In genomic region chr6:159170999-159171712, GRCh38 we compare ENCODE assay signal across 13 cellular contexts. TPM values are rescaled to one million over a fixed set of nuclear protein-coding genes. Genes with fewer than 3 reads are reported as not detected.
DNase-seq lines count a peak whose midpoint lies in the region; ATAC-seq and TF ChIP-seq lines count a peak whose summit lies in the region.
"Had no signal": no experiment of that assay in that cellular context is flagged by ENCODE, and none has a peak within 500 bp of the region (broad histone marks: within the 10 kb centered on the region; RNA-seq: fewer than 3 reads in every experiment).

No MANE protein-coding gene starts in this region.

- no peak overlapping the region for H3K27ac ChIP-seq in CD4-positive, CD25-positive, alpha-beta regulatory T cell (ENCODE audit: insufficient read depth, low read length, poor library complexity, severe bottlenecking)
- H3K27ac ChIP-seq in neural progenitor cell: no peak overlapping the region
- H3K27ac ChIP-seq: body of pancreas, gastrocnemius medialis had no signal

- peak overlapping the region; percentile 7 to 84 (median 36) for H3K4me3 Mint-ChIP-seq in CD4-positive, CD25-positive, alpha-beta regulatory T cell
- H3K4me3 Mint-ChIP-seq in T-cell (peak overlapping the region in 2 of 3 donors; percentile 18 to 47), neural progenitor cell (peak overlapping the region; percentile 11)

- peaks cover 0 to 22% (median 12%) of the 10 kb centered on the region in 4 donors for H3K4me1 Mint-ChIP-seq in CD4-positive, CD25-positive, alpha-beta regulatory T cell
- H3K4me1 Mint-ChIP-seq in T-cell (peaks cover 22 to 25% (median 25%) of the 10 kb centered on the region in 3 donors), neural progenitor cell (peaks cover 28% of the 10 kb centered on the region)

- no peaks in the 10 kb centered on the region for H3K36me3 Mint-ChIP-seq in CD4-positive, CD25-positive, alpha-beta regulatory T cell
- H3K36me3 Mint-ChIP-seq in T-cell: no peaks in the 10 kb centered on the region
- no peaks in the 10 kb centered on the region for H3K36me3 Mint-ChIP-seq in neural progenitor cell

- H3K79me2 ChIP-seq in neural progenitor cell (ENCODE audit: low read depth): no peaks in the 10 kb centered on the region

- no peak for ATAC-seq in CD4-positive, CD25-positive, alpha-beta regulatory T cell (ENCODE audit: low read depth in 2 of 2)
- ATAC-seq in T-cell (replicated peaks in 1 of 4): no peak
- ATAC-seq in GM19324 (IDR thresholded peaks at IDR 0.05; ENCODE audit: low FRiP score, unreplicated experiment): no peak
- ATAC-seq: body of pancreas, gastrocnemius medialis had no signal

- peaks cover 15% of the 10 kb centered on the region for H3K4me1 ChIP-seq in CD4-positive, CD25-positive, alpha-beta regulatory T cell (ENCODE audit: control insufficient read depth, insufficient read depth, low read length, poor library complexity, severe bottlenecking)
- peaks cover 7% of the 10 kb centered on the region for H3K4me1 ChIP-seq in neural progenitor cell

- no peak overlapping the region for H3K4me3 ChIP-seq in CD4-positive, CD25-positive, alpha-beta regulatory T cell (ENCODE audit: low read depth, low read length)
- H3K4me3 ChIP-seq in neural progenitor cell: no peak overlapping the region
- H3K4me3 ChIP-seq: body of pancreas, lung had no signal

- H3K27ac Mint-ChIP-seq in CD4-positive, CD25-positive, alpha-beta regulatory T cell: no peak overlapping the region
- no peak overlapping the region for H3K27ac Mint-ChIP-seq in T-cell
- H3K27ac Mint-ChIP-seq in neural progenitor cell: no peak overlapping the region

- no peak for TF ChIP-seq CTCF in neural progenitor cell (IDR thresholded peaks at IDR 0.05)

- H3K9me3 ChIP-seq in CD4-positive, CD25-positive, alpha-beta regulatory T cell (ENCODE audit: control insufficient read depth in 2 of 2, low read length in 2 of 2): no peaks in the 10 kb centered on the region
- H3K9me3 ChIP-seq in neural progenitor cell (ENCODE audit: low read depth): no peaks in the 10 kb centered on the region
- H3K9me3 ChIP-seq: body of pancreas, gastrocnemius medialis had no signal

- peaks cover 0 to 1% (median 0%) of the 10 kb centered on the region in 7 donors for H3K9me3 Mint-ChIP-seq in CD4-positive, CD25-positive, alpha-beta regulatory T cell
- H3K9me3 Mint-ChIP-seq in T-cell (no peaks in the 10 kb centered on the region), neural progenitor cell (peaks cover 2% of the 10 kb centered on the region)

- H3F3A ChIP-seq in neural progenitor cell (ENCODE audit: low read depth): peaks cover 34% of the 10 kb centered on the region

- POLR2A ChIA-PET in T-cell (lab: Charles Lee): no interaction called here

- H3K36me3 ChIP-seq in CD4-positive, CD25-positive, alpha-beta regulatory T cell (ENCODE audit: control insufficient read depth, insufficient read depth, low read length): no peaks in the 10 kb centered on the region
- H3K36me3 ChIP-seq in neural progenitor cell: no peaks in the 10 kb centered on the region
- H3K36me3 ChIP-seq: gastrocnemius medialis had no signal

- no peak overlapping the region for H3K9ac ChIP-seq in neural progenitor cell

- H3K27me3 Mint-ChIP-seq in CD4-positive, CD25-positive, alpha-beta regulatory T cell: peaks cover 88% of the 10 kb centered on the region
- H3K27me3 Mint-ChIP-seq in T-cell (peaks cover 72 to 78% of the 10 kb centered on the region in 2 donors), neural progenitor cell (ENCODE audit: insufficient read depth, low read depth) (peaks cover 57% of the 10 kb centered on the region)

- H3K27me3 ChIP-seq in CD4-positive, CD25-positive, alpha-beta regulatory T cell (ENCODE audit: control insufficient read depth, insufficient read depth, low read length): peaks cover 56% of the 10 kb centered on the region
- H3K27me3 ChIP-seq in neural progenitor cell: peaks cover 100% of the 10 kb centered on the region

- no peak overlapping the region for H2AFZ ChIP-seq in neural progenitor cell (replicated peaks)

- CTCF ChIA-PET in T-cell (lab: Charles Lee): interaction anchor here in 1 of 2 donors (0.6 kb wide), 1 partner anchor 82 kb away, joined by 3 read pairs; no protein-coding TSS in a partner anchor

- H3K4me2 ChIP-seq in neural progenitor cell: no peak overlapping the region

- H4K20me1 ChIP-seq in neural progenitor cell (ENCODE audit: low read depth): peaks cover 6% of the 10 kb centered on the region

- no peak for DNase-seq in CD4-positive, CD25-positive, alpha-beta regulatory T cell
- DNase-seq in T-cell: no peak
- DNase-seq in fibroblast of peridontal ligament (ENCODE audit: extremely low read depth): peak; percentile 70
- DNase-seq in neural progenitor cell (ENCODE audit: low spot score): peak; percentile 22
- no peak for DNase-seq in activated T-cell treated with anti-CD3 and anti-CD28 coated beads, Interleukin-2, amount 50 U/mL, for 48 hours
- DNase-seq in foreskin melanocyte: no peak
- DNase-seq in activated gamma-delta T cell (lab: John Stamatoyannopoulos, UW): no peak
- DNase-seq: body of pancreas, gastrocnemius medialis, NCI-H774, SW 1271 had no signal

RNA-seq across cellular contexts. Expression of gene FNDC1, which starts 2.0 kb away (rescaled TPM):
- total RNA-seq in CD4-positive, CD25-positive, alpha-beta regulatory T cell: not detected
- polyA plus RNA-seq in CD4-positive, CD25-positive, alpha-beta regulatory T cell: under 1 TPM in 1 of 4 donors, not detected in 3; 0.17 TPM
- total RNA-seq in T-cell: under 1 TPM in 1 of 5 donors, not detected in 4; 0.03 TPM
- total RNA-seq in neural progenitor cell (ENCODE audit: low replicate concordance): 0.03 TPM in 1 of 2 replicates, not detected in the other

Comparison
In these comparisons a context has a peak if more than half of its experiments do, and no peak if none do; other contexts are left out.
1. DNase-seq: peak in fibroblast of peridontal ligament (single experiment) and neural progenitor cell (single experiment); none in CD4-positive, CD25-positive, alpha-beta regulatory T cell (0 of 3), T-cell (0 of 34), activated T-cell treated with anti-CD3 and anti-CD28 coated beads, Interleukin-2, amount 50 U/mL, for 48 hours (0 of 2), foreskin melanocyte (single experiment) and activated gamma-delta T cell (single experiment).
2. Peak in every context shown above with its lines, with median percentiles within 50 percentile points of each other: H3K4me3 Mint-ChIP-seq.